In genomic region chr6:37889015-37889885, GRCh38 we compare ENCODE assay signal across 1 cellular context.
TF ChIP-seq lines count a peak whose summit lies in the region.

No MANE protein-coding gene starts in this region.

TF ChIP-seq in IMR-90, 13 proteins besides CTCF, POLR2A, EP300 and RAD21:
- no peak for TF ChIP-seq ELK1 (IDR thresholded peaks at IDR 0.05; ENCODE audit: borderline replicate concordance, low read depth, low read length)
- no peak for TF ChIP-seq MAZ (IDR thresholded peaks at IDR 0.05; ENCODE audit: borderline replicate concordance, low read depth, low read length)
- TF ChIP-seq CEBPB (IDR thresholded peaks at IDR 0.05; ENCODE audit: low read depth, low read length) = no peak
